ENCODE assay signal across 8 cellular contexts in genomic region chr1:23742670-23743286, GRCh38. TPM values are rescaled to one million over a fixed set of nuclear protein-coding genes. Genes with fewer than 3 reads are reported as not detected.
DNase-seq lines count a peak whose midpoint lies in the region; ATAC-seq and TF ChIP-seq lines count a peak whose summit lies in the region.

No MANE protein-coding gene starts in this region.

- ATAC-seq in HG03045 (IDR thresholded peaks at IDR 0.05; ENCODE audit: unreplicated experiment) (peak; percentile 17), WTC11 (peak; percentile 76)

- H3K9me3 ChIP-seq in fibroblast of lung (ENCODE audit: control insufficient read depth, insufficient read depth, low read depth, low read length) (no peaks in the 10 kb centered on the region), osteoblast (ENCODE audit: low read depth, low read length) (no peaks in the 10 kb centered on the region)

- H4K20me1 ChIP-seq in fibroblast of lung (ENCODE audit: control insufficient read depth, extremely low read depth, insufficient read depth, low read length), result no peaks in the 10 kb centered on the region
- H4K20me1 ChIP-seq in osteoblast (ENCODE audit: insufficient read depth, low read length), result peaks cover 34% of the 10 kb centered on the region

- CTCF ChIA-PET in WTC11 (lab: Charles Lee), result interaction anchor here (0.9 to 1.7 kb wide), 3 partner anchors 24 to 68 kb away, joined by 4 to 7 read pairs (median 4); partner anchors contain the start of gene RPL11

- H3K4me2 ChIP-seq in fibroblast of lung (ENCODE audit: extremely low read depth, insufficient read depth, low read length), result peak overlapping the region; percentile 83
- peak overlapping the region; percentile 87 for H3K4me2 ChIP-seq in osteoblast (ENCODE audit: insufficient read depth, low read length)

- peak overlapping the region; percentile 52 to 89 (median 76) for H3K4me3 ChIP-seq in fibroblast of lung (replicated peaks in 1 of 4; ENCODE audit: control extremely low read depth in 1 of 4, insufficient read depth in 1 of 4, low read depth in 3 of 4, low read length in 4 of 4)
- H3K4me3 ChIP-seq in osteoblast (ENCODE audit: insufficient read depth, low read length), result peak overlapping the region; percentile 84

- POLR2A ChIA-PET in WTC11 (lab: Charles Lee), result interaction anchor here (1.0 to 1.8 kb wide), 2 partner anchors 35 to 51 kb away, joined by 6 to 8 read pairs; partner anchors contain the start of genes PITHD1 and RPL11

- peak overlapping the region; percentile 61 for H2AFZ ChIP-seq in fibroblast of lung (ENCODE audit: low read length)
- peak overlapping the region; percentile 88 for H2AFZ ChIP-seq in osteoblast (ENCODE audit: low read length)

- TF ChIP-seq CTCF in WTC11 (IDR thresholded peaks at IDR 0.05) (no peak), fibroblast of lung (conservative IDR thresholded peaks at IDR 0.05 in 1 of 2, IDR thresholded peaks at IDR 0.05 in 1 of 2; ENCODE audit: low read depth in 1 of 2, low read length in 2 of 2) (no peak), osteoblast (IDR thresholded peaks at IDR 0.05; ENCODE audit: extremely low read depth, low read depth, low read length) (no peak)

- H3K27me3 ChIP-seq in fibroblast of lung (ENCODE audit: control insufficient read depth, insufficient read depth, low read length), result no peaks in the 10 kb centered on the region
- no peaks in the 10 kb centered on the region for H3K27me3 ChIP-seq in osteoblast (ENCODE audit: insufficient read depth, low read length)

- peaks cover 6% of the 10 kb centered on the region for H3K36me3 Mint-ChIP-seq in WTC11

- H3K9me3 Mint-ChIP-seq in WTC11, result no peaks in the 10 kb centered on the region

- no peaks in the 10 kb centered on the region for H3K36me3 ChIP-seq in fibroblast of lung (ENCODE audit: control insufficient read depth, insufficient read depth, low read length)
- peaks cover 3% of the 10 kb centered on the region for H3K36me3 ChIP-seq in osteoblast (ENCODE audit: insufficient read depth, low read length)

- H3K27ac ChIP-seq in fibroblast of lung (ENCODE audit: insufficient read depth, low read length), result peak overlapping the region; percentile 75
- peak overlapping the region; percentile 46 for H3K27ac ChIP-seq in osteoblast (ENCODE audit: low read depth, low read length)

- peak overlapping the region; percentile 81 for H3K27ac Mint-ChIP-seq in WTC11

- H3K79me2 ChIP-seq in fibroblast of lung (ENCODE audit: control insufficient read depth, insufficient read depth, low read length) (peaks cover 41% of the 10 kb centered on the region), osteoblast (ENCODE audit: insufficient read depth, low read length) (peaks cover 55% of the 10 kb centered on the region)

- H3K9ac ChIP-seq in fibroblast of lung (ENCODE audit: insufficient read depth, low read length), result peak overlapping the region; percentile 81

- H3K4me1 ChIP-seq in fibroblast of lung (ENCODE audit: control insufficient read depth, extremely low read depth, insufficient read depth, low read length) (peaks cover 3% of the 10 kb centered on the region), osteoblast (ENCODE audit: insufficient read depth, low read length) (peaks cover 32% of the 10 kb centered on the region)

- peaks cover 29% of the 10 kb centered on the region for H3K4me1 Mint-ChIP-seq in WTC11

- no peaks in the 10 kb centered on the region; the same call in 1 of the 2 replicates for H3K27me3 Mint-ChIP-seq in WTC11 (ENCODE audit: low read depth)

- peak; percentile 58 for DNase-seq in NCI-H1092 treated with DMSO at 0.1 percent for 48 hours (lab: John Stamatoyannopoulos, UW)
- DNase-seq in NCI-H1092 (lab: John Stamatoyannopoulos, UW), result no peak
- DNase-seq in WTC11 (ENCODE audit: low spot score), result no peak
- peak in 1 of 2 donors; percentile 31 for DNase-seq in fibroblast of lung (ENCODE audit: low read depth in 2 of 2)
- DNase-seq in osteoblast (ENCODE audit: insufficient read length, low spot score, missing footprints), result no peak
- DNase-seq in islet precursor cell, result no peak
- no peak for DNase-seq in NCI-H2029 treated with DMSO at 0.1 percent for 48 hours (lab: John Stamatoyannopoulos, UW)

- peak overlapping the region; percentile 76 for H3K4me3 Mint-ChIP-seq in WTC11

TF ChIP-seq in WTC11, 78 proteins besides CTCF, POLR2A, EP300 and RAD21:
- TF ChIP-seq ZNF121 (CRISPR knock-in tag; IDR thresholded peaks at IDR 0.05) (0 out of 2 replicates have a peak, but pooled peaks have one; percentile 3), ZNF416 (CRISPR knock-in tag; IDR thresholded peaks at IDR 0.05) (0 out of 2 replicates have a peak, but pooled peaks have one; percentile 46), NFATC4 (CRISPR knock-in tag; IDR thresholded peaks at IDR 0.05) (no peak), MAX (CRISPR knock-in tag; IDR thresholded peaks at IDR 0.05) (0 out of 2 replicates have a peak, but pooled peaks have one; percentile 29)

RNA-seq across cellular contexts. Expression of gene ELOA, which starts 0.5 kb away (rescaled TPM):
- total RNA-seq in WTC11 (2021) (35.9 to 45.1 TPM (median 36.6 TPM) in 3 replicates), fibroblast of lung (15.9 and 19.3 TPM in 2 replicates), osteoblast (41.5 and 42.0 TPM in 2 replicates)
- 34.1 and 42.2 TPM in 2 replicates for polyA plus RNA-seq in fibroblast of lung
- polyA plus RNA-seq in fibroblast of lung (2012), result 26.7 and 35.1 TPM in 2 replicates
- polyA minus RNA-seq in fibroblast of lung (ENCODE audit: low replicate concordance), result 14.5 and 16.0 TPM in 2 replicates

RNA-seq across cellular contexts. Expression of gene PITHD1, which starts 35.4 kb away (rescaled TPM):
- total RNA-seq in WTC11 (2021) (59.9 to 66.2 TPM (median 62.2 TPM) in 3 replicates), fibroblast of lung (29.5 and 40.5 TPM in 2 replicates), osteoblast (29.8 and 31.1 TPM in 2 replicates)
- 47.7 and 58.6 TPM in 2 replicates for polyA plus RNA-seq in fibroblast of lung
- polyA plus RNA-seq in fibroblast of lung (2012), result 30.8 and 40.3 TPM in 2 replicates
- 15.2 and 15.4 TPM in 2 replicates for polyA minus RNA-seq in fibroblast of lung (ENCODE audit: low replicate concordance)

RNA-seq across cellular contexts. Expression of gene LYPLA2, which starts 48.2 kb away (rescaled TPM):
- total RNA-seq in WTC11 (2021) (131 to 164 TPM (median 134 TPM) in 3 replicates), fibroblast of lung (27.5 and 29.2 TPM in 2 replicates), osteoblast (28.3 and 36.9 TPM in 2 replicates)
- 20.4 and 29.1 TPM in 2 replicates for polyA plus RNA-seq in fibroblast of lung
- polyA plus RNA-seq in fibroblast of lung (2012), result 25.1 and 44.1 TPM in 2 replicates
- 18.8 and 36.4 TPM in 2 replicates for polyA minus RNA-seq in fibroblast of lung (ENCODE audit: low replicate concordance)

RNA-seq across cellular contexts. Expression of gene RPL11, which starts 51.2 kb away (rescaled TPM):
- total RNA-seq in WTC11 (2021), result 1,406 to 1,500 TPM (median 1,442 TPM) in 3 replicates
- 1,214 and 1,412 TPM in 2 replicates for total RNA-seq in fibroblast of lung
- 1,477 and 1,551 TPM in 2 replicates for polyA plus RNA-seq in fibroblast of lung
- 2,012 and 2,284 TPM in 2 replicates for polyA plus RNA-seq in fibroblast of lung (2012)
- polyA minus RNA-seq in fibroblast of lung (ENCODE audit: low replicate concordance), result 186 and 249 TPM in 2 replicates
- total RNA-seq in osteoblast, result 606 and 693 TPM in 2 replicates

RNA-seq across cellular contexts. Expression of gene GALE, which starts 57.8 kb away (rescaled TPM):
- 30.3 to 36.6 TPM (median 35.8 TPM) in 3 replicates for total RNA-seq in WTC11 (2021)
- 14.1 and 16.0 TPM in 2 replicates for total RNA-seq in fibroblast of lung
- 11.9 and 19.6 TPM in 2 replicates for polyA plus RNA-seq in fibroblast of lung
- 12.2 and 24.4 TPM in 2 replicates for polyA plus RNA-seq in fibroblast of lung (2012)
- polyA minus RNA-seq in fibroblast of lung (ENCODE audit: low replicate concordance), result 14.2 and 23.2 TPM in 2 replicates
- 11.8 and 13.4 TPM in 2 replicates for total RNA-seq in osteoblast
